In the genomic region with DNA sequence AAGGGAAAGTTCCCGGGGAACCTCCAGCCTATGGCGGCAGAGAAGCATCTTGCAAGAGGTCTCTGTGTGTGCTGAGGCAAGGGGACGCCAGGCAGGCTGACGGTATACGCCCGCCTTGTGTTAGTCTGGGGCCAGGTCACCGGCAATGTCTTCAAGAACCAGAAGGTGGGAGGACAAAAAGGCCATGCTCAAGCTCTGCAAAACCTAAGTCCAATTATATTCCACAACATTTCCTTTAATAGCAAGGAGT, we compare ENCODE assay signal across 8 cellular contexts. TPM values are rescaled to one million over a fixed set of nuclear protein-coding genes. Genes with fewer than 3 reads are reported as not detected.
DNase-seq lines count a peak whose midpoint lies in the region; ATAC-seq, FAIRE-seq and TF ChIP-seq lines count a peak whose summit lies in the region.

No MANE protein-coding gene starts in this region.

- H3K4me1 Mint-ChIP-seq in GM23338: peaks cover 19% of the 10 kb centered on the region

- H3K27me3 ChIP-seq in GM23338 (ENCODE audit: insufficient read depth) (no peaks in the 10 kb centered on the region), liver (ENCODE audit: control insufficient read depth in 4 of 4, insufficient read depth in 4 of 4, low read length in 3 of 4) (no peaks in the 10 kb centered on the region)

- peaks cover 7% of the 10 kb centered on the region for H3K27me3 Mint-ChIP-seq in GM23338 (ENCODE audit: insufficient read depth, low read depth, poor library complexity)

- TF ChIP-seq EP300 in A549 (IDR thresholded peaks at IDR 0.05): no peak

- H3K4me3 ChIP-seq in A549: peak overlapping the region; percentile 90
- H3K4me3 ChIP-seq in GM23338: peak overlapping the region; percentile 90
- H3K4me3 ChIP-seq in liver (ENCODE audit: low read depth in 1 of 3, low read length in 3 of 3): peak overlapping the region; percentile 94 to 100 (median 100)
- peak overlapping the region; percentile 92 for H3K4me3 ChIP-seq in urinary bladder (ENCODE audit: low read depth, low read length)

- no peak for TF ChIP-seq RAD21 in A549 (conservative IDR thresholded peaks at IDR 0.05 in 1 of 2, IDR thresholded peaks at IDR 0.05 in 1 of 2)
- no peak for TF ChIP-seq RAD21 in liver (IDR thresholded peaks at IDR 0.05)

- H3K27ac ChIP-seq in A549 (peak overlapping the region; percentile 98), GM23338 (ENCODE audit: low read depth) (peak overlapping the region; percentile 91), liver (ENCODE audit: low read depth in 1 of 2, low read length in 2 of 2) (peak overlapping the region; percentile 97 to 98), urinary bladder (ENCODE audit: low read depth) (peak overlapping the region; percentile 51)

- peak overlapping the region; percentile 87 for H2AFZ ChIP-seq in GM23338

- peak overlapping the region; percentile 92 for H3K4me3 Mint-ChIP-seq in GM23338

- H3K9me3 Mint-ChIP-seq in GM23338: no peaks in the 10 kb centered on the region; the same call in 2 of the 3 replicates
- no peaks in the 10 kb centered on the region for H3K9me3 Mint-ChIP-seq in activated naive CD4-positive, alpha-beta T cell treated with anti-CD3 and anti-CD28 coated beads, Interleukin-2, amount 50 U/mL, for 72 hours

- peaks cover 7% of the 10 kb centered on the region; the same call in 1 of the 2 replicates for H3K36me3 ChIP-seq in GM23338 (ENCODE audit: insufficient read depth)
- peaks cover 4 to 22% (median 14%) of the 10 kb centered on the region in 4 donors for H3K36me3 ChIP-seq in liver (ENCODE audit: control insufficient read depth in 4 of 4, insufficient read depth in 3 of 4, low read depth in 1 of 4, low read length in 3 of 4)
- peaks cover 3% of the 10 kb centered on the region for H3K36me3 ChIP-seq in urinary bladder (ENCODE audit: insufficient read depth)

- H3K36me3 Mint-ChIP-seq in GM23338 (ENCODE audit: low read depth): peaks cover 26% of the 10 kb centered on the region
- H3K36me3 Mint-ChIP-seq in activated naive CD4-positive, alpha-beta T cell treated with anti-CD3 and anti-CD28 coated beads, Interleukin-2, amount 50 U/mL, for 72 hours: peaks cover 28 to 34% of the 10 kb centered on the region in 2 donors

- peak overlapping the region; percentile 87 to 88 for H3K9ac ChIP-seq in liver (ENCODE audit: low read depth in 1 of 2, low read length in 2 of 2)

- FAIRE-seq in A549 (lab: Jason Lieb, UNC): no peak

- H3K9me3 ChIP-seq in A549 (no peaks in the 10 kb centered on the region), liver (ENCODE audit: control insufficient read depth in 4 of 4, low read length in 3 of 4) (no peaks in the 10 kb centered on the region)

- ATAC-seq in A549: no peak
- ATAC-seq in GM23338: no peak
- no peak for ATAC-seq in activated naive CD4-positive, alpha-beta T cell treated with anti-CD3 and anti-CD28 coated beads, Interleukin-2, amount 50 U/mL, for 72 hours
- no peak for ATAC-seq in GM18858 (IDR thresholded peaks at IDR 0.05; ENCODE audit: unreplicated experiment)
- ATAC-seq in GM18502 (IDR thresholded peaks at IDR 0.05; ENCODE audit: poor library complexity, unreplicated experiment): no peak

- H3K9me2 ChIP-seq in GM23338 (ENCODE audit: insufficient read depth): no peaks in the 10 kb centered on the region

- H4K20me1 ChIP-seq in GM23338 (replicated peaks; ENCODE audit: insufficient read depth): no peaks in the 10 kb centered on the region; the same call in 1 of the 2 replicates

- H3F3A ChIP-seq in GM23338 (replicated peaks; ENCODE audit: low read depth): no peaks in the 10 kb centered on the region

- POLR2A ChIA-PET in A549 (lab: Yijun Ruan, JAX): interaction anchor here (0.5 to 2.4 kb wide), 26 partner anchors 9 to 387 kb away, joined by 3 to 32 read pairs (median 6); partner anchors contain the start of genes ARMC5, FUS, HSD3B7 and KAT8

- TF ChIP-seq CTCF in A549 (IDR thresholded peaks at IDR 0.05) (no peak), GM23338 (conservative IDR thresholded peaks at IDR 0.05; ENCODE audit: low read depth in 2 of 2) (no peak), liver (IDR thresholded peaks at IDR 0.05; ENCODE audit: low read depth, low read length, missing input control) (no peak)

- peaks cover 63% of the 10 kb centered on the region for H3K79me2 ChIP-seq in GM23338 (replicated peaks; ENCODE audit: insufficient read depth)

- H3K27ac Mint-ChIP-seq in GM23338: peak overlapping the region; percentile 98
- peak overlapping the region; percentile 98 to 99 for H3K27ac Mint-ChIP-seq in activated naive CD4-positive, alpha-beta T cell treated with anti-CD3 and anti-CD28 coated beads, Interleukin-2, amount 50 U/mL, for 72 hours

- CTCF ChIA-PET in A549 (lab: Yijun Ruan, JAX): interaction anchor here (0.8 to 3.6 kb wide), 12 partner anchors 9 to 119 kb away, joined by 3 to 21 read pairs (median 4); partner anchors contain the start of gene HSD3B7

- peak overlapping the region; percentile 58 for H3K4me2 ChIP-seq in A549
- H3K4me2 ChIP-seq in GM23338: peak overlapping the region; percentile 84

- H3K4me1 ChIP-seq in A549 (peaks cover 19% of the 10 kb centered on the region), GM23338 (ENCODE audit: insufficient read depth) (peaks cover 14% of the 10 kb centered on the region), liver (ENCODE audit: control insufficient read depth in 4 of 4, insufficient read depth in 4 of 4, low read length in 3 of 4) (peaks cover 0 to 26% (median 19%) of the 10 kb centered on the region in 4 donors), urinary bladder (ENCODE audit: insufficient read depth) (no peaks in the 10 kb centered on the region)

- DNase-seq in A549 (ENCODE audit: low read depth in 1 of 2, low spot score in 1 of 2): no peak
- DNase-seq in GM23338 (ENCODE audit: low spot score): no peak
- DNase-seq in activated naive CD4-positive, alpha-beta T cell treated with anti-CD3 and anti-CD28 coated beads, Interleukin-2, amount 50 U/mL, for 72 hours (ENCODE audit: low spot score in 2 of 2): peak in 1 of 2 donors; percentile 80
- DNase-seq in NCI-H2081 (lab: John Stamatoyannopoulos, UW): no peak

- 0 out of 2 replicates have a peak, but pooled peaks have one; percentile 67 for TF ChIP-seq POLR2A in A549 (IDR thresholded peaks at IDR 0.05; ENCODE audit: low read length)

- WGBS in A549 (ENCODE audit: missing lambda C conversion rate): 0% methylated on average over 7 of the region's 7 CpGs
- WGBS in liver: under 1% methylated on average over 7 of the region's 7 CpGs
- WGBS in urinary bladder: 0% methylated on average over 7 of the region's 7 CpGs

RNA-seq across cellular contexts. Expression of gene ZNF668, which starts 0.3 kb away (rescaled TPM):
- polyA plus RNA-seq in A549 (2011; rRNA removed): 3.9 and 4.7 TPM in 2 replicates
- 8.8 and 13.3 TPM in 2 replicates for polyA plus RNA-seq in A549 (2012; cell fraction: cytosol; rRNA removed)
- polyA plus RNA-seq in A549 (2012; cell fraction: nucleus; rRNA removed): 17.2 and 23.5 TPM in 2 replicates
- polyA plus RNA-seq in A549 (2017; fragmentation: RNase III; extraction: RNeasy Plus Mini Kit Qiagen cat#74134 plus additional on column Dnase treatment): 9.8 to 10.7 TPM (median 10.7 TPM) in 3 replicates
- polyA minus RNA-seq in A549 (2011; rRNA and poly(A)+ RNA removed): 9.3 and 11.8 TPM in 2 replicates
- total RNA-seq in GM23338 (2014; rRNA removed; shearing (Covaris generic)): 13.1 and 20.6 TPM in 2 replicates
- 6.2 and 6.5 TPM in 2 replicates for polyA plus RNA-seq in GM23338 (2016; fragmentation: Nextera tagmentation; extraction: Ambion mirVana)
- 10 to 100 TPM; 14.5 to 32.7 TPM for total RNA-seq in activated naive CD4-positive, alpha-beta T cell treated with anti-CD3 and anti-CD28 coated beads, Interleukin-2, amount 50 U/mL, for 72 hours
- 1 to 10 TPM; 4.4 to 4.8 TPM for total RNA-seq in liver
- polyA plus RNA-seq in liver: 1 to 10 TPM in 1 of 2 donors, under 1 TPM in 1; 0.92 to 3.3 TPM
- total RNA-seq in urinary bladder: 4.5 TPM
- polyA plus RNA-seq in urinary bladder: 10.7 TPM

RNA-seq across cellular contexts. Expression of gene ZNF646, which starts 0.5 kb away (rescaled TPM):
- polyA plus RNA-seq in A549 (2011; rRNA removed): 3.0 and 4.3 TPM in 2 replicates
- 2.3 and 3.1 TPM in 2 replicates for polyA plus RNA-seq in A549 (2012; cell fraction: cytosol; rRNA removed)
- 11.0 and 11.2 TPM in 2 replicates for polyA plus RNA-seq in A549 (2012; cell fraction: nucleus; rRNA removed)
- 7.8 to 9.1 TPM (median 8.2 TPM) in 3 replicates for polyA plus RNA-seq in A549 (2017; fragmentation: RNase III; extraction: RNeasy Plus Mini Kit Qiagen cat#74134 plus additional on column Dnase treatment)
- polyA minus RNA-seq in A549 (2011; rRNA and poly(A)+ RNA removed): 16.9 and 22.1 TPM in 2 replicates
- 19.3 and 29.3 TPM in 2 replicates for total RNA-seq in GM23338 (2014; rRNA removed; shearing (Covaris generic))
- polyA plus RNA-seq in GM23338 (2016; fragmentation: Nextera tagmentation; extraction: Ambion mirVana): 5.3 and 6.3 TPM in 2 replicates
- total RNA-seq in activated naive CD4-positive, alpha-beta T cell treated with anti-CD3 and anti-CD28 coated beads, Interleukin-2, amount 50 U/mL, for 72 hours: 10 to 100 TPM; 20.2 to 35.6 TPM
- total RNA-seq in liver: 1 to 10 TPM; 5.4 to 9.6 TPM
- polyA plus RNA-seq in liver: 1 to 10 TPM in 1 of 2 donors, under 1 TPM in 1; 0.89 to 2.7 TPM
- total RNA-seq in urinary bladder: 9.4 TPM
- polyA plus RNA-seq in urinary bladder: 11.5 TPM

RNA-seq across cellular contexts. Expression of gene PRSS53, which starts 15.0 kb away (rescaled TPM):
- polyA plus RNA-seq in A549 (2011; rRNA removed) (0.78 and 0.79 TPM in 2 replicates), A549 (2017; fragmentation: RNase III; extraction: RNeasy Plus Mini Kit Qiagen cat#74134 plus additional on column Dnase treatment) (1.2 to 1.7 TPM (median 1.5 TPM) in 3 replicates), GM23338 (2016; fragmentation: Nextera tagmentation; extraction: Ambion mirVana) (0.16 and 0.36 TPM in 2 replicates), liver (1 to 10 TPM; 1.6 to 4.4 TPM), urinary bladder (4.7 TPM)
- 0.89 and 1.0 TPM in 2 replicates for polyA plus RNA-seq in A549 (2012; cell fraction: cytosol; rRNA removed)
- 21.7 and 25.6 TPM in 2 replicates for polyA plus RNA-seq in A549 (2012; cell fraction: nucleus; rRNA removed)
- 0.78 and 1.5 TPM in 2 replicates for polyA minus RNA-seq in A549 (2011; rRNA and poly(A)+ RNA removed)
- total RNA-seq in GM23338 (2014; rRNA removed; shearing (Covaris generic)): 1.6 and 2.7 TPM in 2 replicates
- total RNA-seq in activated naive CD4-positive, alpha-beta T cell treated with anti-CD3 and anti-CD28 coated beads, Interleukin-2, amount 50 U/mL, for 72 hours: 10 to 100 TPM in 1 of 2 donors, 1 to 10 TPM in 1; 7.4 to 12.1 TPM
- total RNA-seq in liver (10 to 100 TPM in 1 of 2 donors, under 1 TPM in 1; 0.51 to 14.5 TPM), urinary bladder (1.1 TPM)

RNA-seq across cellular contexts. Expression of gene VKORC1, which starts 20.8 kb away (rescaled TPM):
- polyA plus RNA-seq in A549 (2011; rRNA removed): 101 and 136 TPM in 2 replicates
- 235 and 275 TPM in 2 replicates for polyA plus RNA-seq in A549 (2012; cell fraction: cytosol; rRNA removed)
- 192 and 243 TPM in 2 replicates for polyA plus RNA-seq in A549 (2012; cell fraction: nucleus; rRNA removed)
- polyA plus RNA-seq in A549 (2017; fragmentation: RNase III; extraction: RNeasy Plus Mini Kit Qiagen cat#74134 plus additional on column Dnase treatment): 83.6 to 97.6 TPM (median 94.2 TPM) in 3 replicates
- 122 and 139 TPM in 2 replicates for polyA minus RNA-seq in A549 (2011; rRNA and poly(A)+ RNA removed)
- total RNA-seq in GM23338 (2014; rRNA removed; shearing (Covaris generic)): 100 and 106 TPM in 2 replicates
- 89.6 and 96.5 TPM in 2 replicates for polyA plus RNA-seq in GM23338 (2016; fragmentation: Nextera tagmentation; extraction: Ambion mirVana)
- 10 to 100 TPM; 41.4 to 91.4 TPM for total RNA-seq in activated naive CD4-positive, alpha-beta T cell treated with anti-CD3 and anti-CD28 coated beads, Interleukin-2, amount 50 U/mL, for 72 hours
- total RNA-seq in liver: 100 to 1,000 TPM in 1 of 2 donors, 10 to 100 TPM in 1; 29.9 to 166 TPM
- 100 to 1,000 TPM; 360 to 519 TPM for polyA plus RNA-seq in liver
- total RNA-seq in urinary bladder: 43.8 TPM
- 210 TPM for polyA plus RNA-seq in urinary bladder

RNA-seq across cellular contexts. Expression of gene BCKDK, which starts 34.4 kb away (rescaled TPM):
- polyA plus RNA-seq in A549 (2011; rRNA removed): 20.7 and 22.1 TPM in 2 replicates
- 53.4 and 69.4 TPM in 2 replicates for polyA plus RNA-seq in A549 (2012; cell fraction: cytosol; rRNA removed)
- 51.4 and 63.1 TPM in 2 replicates for polyA plus RNA-seq in A549 (2012; cell fraction: nucleus; rRNA removed)
- 35.1 to 36.7 TPM (median 36.4 TPM) in 3 replicates for polyA plus RNA-seq in A549 (2017; fragmentation: RNase III; extraction: RNeasy Plus Mini Kit Qiagen cat#74134 plus additional on column Dnase treatment)
- polyA minus RNA-seq in A549 (2011; rRNA and poly(A)+ RNA removed): 30.7 and 34.5 TPM in 2 replicates
- 58.9 and 71.2 TPM in 2 replicates for total RNA-seq in GM23338 (2014; rRNA removed; shearing (Covaris generic))
- 35.9 and 36.1 TPM in 2 replicates for polyA plus RNA-seq in GM23338 (2016; fragmentation: Nextera tagmentation; extraction: Ambion mirVana)
- 10 to 100 TPM; 18.3 to 61.0 TPM for total RNA-seq in activated naive CD4-positive, alpha-beta T cell treated with anti-CD3 and anti-CD28 coated beads, Interleukin-2, amount 50 U/mL, for 72 hours
- 10 to 100 TPM; 10.0 to 29.5 TPM for total RNA-seq in liver
- polyA plus RNA-seq in liver: 10 to 100 TPM; 40.2 to 41.6 TPM
- total RNA-seq in urinary bladder: 10.4 TPM
- 56.0 TPM for polyA plus RNA-seq in urinary bladder
